ENCODE assay signal across 9 cellular contexts in genomic region chr1:204104331-204105222, GRCh38. TPM values are rescaled to one million over a fixed set of nuclear protein-coding genes. Genes with fewer than 3 reads are reported as not detected.
DNase-seq lines count a peak whose midpoint lies in the region; ATAC-seq, FAIRE-seq and TF ChIP-seq lines count a peak whose summit lies in the region.
"Had no signal": no experiment of that assay in that cellular context is flagged by ENCODE, and none has a peak within 500 bp of the region (broad histone marks: within the 10 kb centered on the region; RNA-seq: fewer than 3 reads in every experiment).

No MANE protein-coding gene starts in this region.

- peak overlapping the region; percentile 13 to 67 for H3K18ac ChIP-seq in mesenchymal stem cell (ENCODE audit: low read depth in 1 of 2, low read length in 2 of 2)

- BruUV-seq in GM12878 (replicated peaks; lab: Mats Ljungman, UMichigan) = no TSS peak

- no peaks in the 10 kb centered on the region for H3K9me3 ChIP-seq in A549
- H3K9me3 ChIP-seq in GM12878 (replicated peaks; ENCODE audit: control insufficient read depth, insufficient read depth, low read length) = no peaks in the 10 kb centered on the region
- no peaks in the 10 kb centered on the region for H3K9me3 ChIP-seq in mesenchymal stem cell (ENCODE audit: control insufficient read depth, low read length)

- H3K4me1 ChIP-seq in A549 (peaks cover 38% of the 10 kb centered on the region), GM12878 (ENCODE audit: control insufficient read depth, insufficient read depth, low read length) (peaks cover 3% of the 10 kb centered on the region; the same call in 1 of the 2 replicates), mesenchymal stem cell (ENCODE audit: control insufficient read depth, insufficient read depth, low read depth, low read length) (peaks cover 13% of the 10 kb centered on the region)

- no peak overlapping the region for H3K9ac ChIP-seq in GM12878 (ENCODE audit: control insufficient read depth, insufficient read depth, low read length)
- no peak overlapping the region for H3K9ac ChIP-seq in mesenchymal stem cell (ENCODE audit: low read length)

- H2AK5ac ChIP-seq in mesenchymal stem cell (ENCODE audit: low read length, severe bottlenecking) = no peak overlapping the region

- peak overlapping the region; percentile 53 for H4K91ac ChIP-seq in mesenchymal stem cell (ENCODE audit: low read length)

- H3K14ac ChIP-seq in mesenchymal stem cell (ENCODE audit: low read length in 2 of 2) = no peak overlapping the region

- peak overlapping the region; percentile 11 for H2BK120ac ChIP-seq in mesenchymal stem cell (ENCODE audit: low read depth, low read length)

- POLR2A ChIA-PET in A549 (lab: Yijun Ruan, JAX) (no interaction called here), GM12878 (lab: Charles Lee) (no interaction called here)

- peak overlapping the region in 1 of 2 experiments; percentile 26 for H3K23ac ChIP-seq in mesenchymal stem cell (ENCODE audit: low read length in 2 of 2)

- H3K4me3 ChIP-seq in A549 = no peak overlapping the region
- no peak overlapping the region for H3K4me3 ChIP-seq in GM12878
- H3K4me3 ChIP-seq in mesenchymal stem cell (ENCODE audit: insufficient read depth in 1 of 2, low read depth in 1 of 2, low read length in 2 of 2) = no peak overlapping the region

- no peaks in the 10 kb centered on the region for H4K20me1 ChIP-seq in GM12878 (ENCODE audit: control insufficient read depth, insufficient read depth)

- SMC1A ChIA-PET in GM12878 (lab: Charles Lee; ENCODE audit: uncharacterized antibody, unreplicated experiment) = interaction anchor here (1.0 to 1.1 kb wide), 3 partner anchors 8 to 28 kb away, joined by 3 to 5 read pairs (median 4); no protein-coding TSS in a partner anchor

- peak overlapping the region; percentile 65 for H2BK15ac ChIP-seq in mesenchymal stem cell (ENCODE audit: low read depth, poor library complexity, severe bottlenecking)

- peaks cover 1% of the 10 kb centered on the region for H3K79me1 ChIP-seq in mesenchymal stem cell (replicated peaks; ENCODE audit: low read length, poor library complexity, severe bottlenecking)

- TF ChIP-seq CTCF in A549 (IDR thresholded peaks at IDR 0.05) (no peak), GM12878 (IDR thresholded peaks at IDR 0.05 in 2 of 3, conservative IDR thresholded peaks at IDR 0.05 in 1 of 3; ENCODE audit: control insufficient read depth in 2 of 3, extremely low read depth in 1 of 3, insufficient read depth in 1 of 3, low read depth in 3 of 3, low read length in 3 of 3) (no peak)

- FAIRE-seq in A549 (lab: Jason Lieb, UNC) = no peak
- no peak for FAIRE-seq in GM12878 (lab: Jason Lieb, UNC)

- TF ChIP-seq RAD21 in A549 (conservative IDR thresholded peaks at IDR 0.05 in 1 of 2, IDR thresholded peaks at IDR 0.05 in 1 of 2) (no peak), GM12878 (IDR thresholded peaks at IDR 0.05; ENCODE audit: insufficient read depth, low read depth, low read length) (no peak)

- H3K27ac ChIP-seq in A549 (peak overlapping the region; percentile 80 to 87), GM12878 (ENCODE audit: control insufficient read depth, insufficient read depth) (no peak overlapping the region), mesenchymal stem cell (ENCODE audit: low read length, poor library complexity, severe bottlenecking) (no peak overlapping the region)

- peak overlapping the region in 1 of 2 experiments; percentile 40 for H3K4ac ChIP-seq in mesenchymal stem cell (ENCODE audit: low read depth in 1 of 2, low read length in 2 of 2)

- H2AFZ ChIP-seq in GM12878 (ENCODE audit: control insufficient read depth, low read depth, low read length) (no peak overlapping the region; the same call in 1 of the 2 replicates), mesenchymal stem cell (ENCODE audit: low read depth, low read length) (no peak overlapping the region)

- 45% methylated on average over 15 of the region's 15 CpGs for WGBS in A549 (ENCODE audit: missing lambda C conversion rate)
- WGBS in GM12878 (ENCODE audit: insufficient coverage, insufficient replicate concordance, low lambda C conversion rate, missing lambda C conversion rate) = 13% methylated on average over 15 of the region's 15 CpGs
- WGBS in mesenchymal stem cell = 75% methylated on average over 13 of the region's 15 CpGs

- CTCF ChIA-PET in A549 (lab: Yijun Ruan, JAX) (interaction anchor here (0.6 to 2.2 kb wide), 7 partner anchors 9 to 234 kb away, joined by 3 to 7 read pairs (median 5); no protein-coding TSS in a partner anchor), GM12878 (lab: Yijun Ruan, JAX) (interaction anchor here (0.8 to 2.2 kb wide), 2 partner anchors 11 to 24 kb away, joined by 3 to 7 read pairs; no protein-coding TSS in a partner anchor)

- DNase-seq in A549 (ENCODE audit: low read depth in 1 of 2, low spot score in 1 of 2) (peak; percentile 53 to 62), HT1080 (ENCODE audit: low read depth) (peak; percentile 86), GM12878 (ENCODE audit: low read depth, low spot score) (no peak), mesenchymal stem cell (peak; percentile 47), iPS-NIHi7 (ENCODE audit: extremely low spot score) (no peak)
- DNase-seq: NCI-H2107 had no signal

- no peak for TF ChIP-seq POLR2A in A549 (IDR thresholded peaks at IDR 0.05; ENCODE audit: low read length)
- no peak for TF ChIP-seq POLR2A in GM12878 (IDR thresholded peaks at IDR 0.05; ENCODE audit: low read depth, low read length)

- no peaks in the 10 kb centered on the region for H3K79me2 ChIP-seq in GM12878 (ENCODE audit: control insufficient read depth, insufficient read depth, low read length)

- H3K27me3 ChIP-seq in GM12878 (replicated peaks in 1 of 2; ENCODE audit: control insufficient read depth in 2 of 2, insufficient read depth in 2 of 2, low read length in 1 of 2) (no peaks in the 10 kb centered on the region), mesenchymal stem cell (ENCODE audit: control insufficient read depth in 1 of 2, insufficient read depth in 1 of 2, low read length in 2 of 2) (no peaks in the 10 kb centered on the region)

- H3K4me2 ChIP-seq in A549 (peak overlapping the region; percentile 90), GM12878 (ENCODE audit: control insufficient read depth, insufficient read depth) (no peak overlapping the region), mesenchymal stem cell (ENCODE audit: low read length, poor library complexity, severe bottlenecking) (no peak overlapping the region)

- TF ChIP-seq EP300 in A549 (IDR thresholded peaks at IDR 0.05) = no peak
- no peak for TF ChIP-seq EP300 in GM12878 (IDR thresholded peaks at IDR 0.05; ENCODE audit: borderline replicate concordance in 1 of 2, control insufficient read depth in 1 of 2, low read depth in 2 of 2, low read length in 2 of 2)

- intact Hi-C loops in GM12878 (cut with micrococcal nuclease; ENCODE audit: unreplicated experiment) = no loop called here

- peak overlapping the region; percentile 82 for H4K8ac ChIP-seq in mesenchymal stem cell (ENCODE audit: low read length)

- H2BK12ac ChIP-seq in mesenchymal stem cell (ENCODE audit: low read length in 2 of 2) = peak overlapping the region; percentile 1 to 73

- in situ Hi-C loops in GM12878 (cut with MboI) = no loop called here

- H3K36me3 ChIP-seq in GM12878 (ENCODE audit: control insufficient read depth in 2 of 2, insufficient read depth in 2 of 2, low read length in 1 of 2) = no peaks in the 10 kb centered on the region
- H3K36me3 ChIP-seq in mesenchymal stem cell (ENCODE audit: control insufficient read depth in 1 of 2, insufficient read depth in 2 of 2, low read depth in 1 of 2, low read length in 2 of 2) = no peaks in the 10 kb centered on the region

- peak; percentile 66 to 74 for ATAC-seq in A549
- peak; percentile 63 for ATAC-seq in GM12878
- ATAC-seq in HG03469 (IDR thresholded peaks at IDR 0.05; ENCODE audit: unreplicated experiment) = no peak
- ATAC-seq in GM18873 (IDR thresholded peaks at IDR 0.05; ENCODE audit: low FRiP score, unreplicated experiment) = no peak
- no peak for ATAC-seq in GM21423 (IDR thresholded peaks at IDR 0.05; ENCODE audit: unreplicated experiment)

- no peak overlapping the region for H2BK5ac ChIP-seq in mesenchymal stem cell (ENCODE audit: low read depth, low read length, poor library complexity, severe bottlenecking)

- RAD21 ChIA-PET in GM12878 (lab: Charles Lee; ENCODE audit: unreplicated experiment) = no interaction called here

RNA-seq across cellular contexts. Expression of gene SOX13, which starts 31.7 kb away (rescaled TPM):
- 9.8 TPM in 2 replicates for polyA plus RNA-seq in A549 (2011; rRNA removed)
- 12.0 and 16.0 TPM in 2 replicates for polyA plus RNA-seq in A549 (2012; cell fraction: cytosol; rRNA removed)
- polyA plus RNA-seq in A549 (2012; cell fraction: nucleus; rRNA removed) = 39.1 and 39.4 TPM in 2 replicates
- 6.8 to 7.3 TPM (median 7.0 TPM) in 3 replicates for polyA plus RNA-seq in A549 (2017; fragmentation: RNase III; extraction: RNeasy Plus Mini Kit Qiagen cat#74134 plus additional on column Dnase treatment)
- 15.7 and 17.6 TPM in 2 replicates for polyA minus RNA-seq in A549 (2011; rRNA and poly(A)+ RNA removed)
- total RNA-seq in HT1080 (2014; rRNA removed; shearing (Covaris generic)) = 7.4 and 7.9 TPM in 2 replicates
- 3.6 and 4.7 TPM in 2 replicates for polyA plus RNA-seq in HT1080 (2015; cell fraction: cytosol; rRNA removed)
- polyA plus RNA-seq in HT1080 (2015; cell fraction: nucleus; rRNA removed) = 7.4 and 9.6 TPM in 2 replicates
- total RNA-seq in GM12878 (2013; cell fraction: nucleolus; rRNA removed) = 0.13 and 0.17 TPM in 2 replicates
- total RNA-seq in GM12878 (2014; rRNA removed) = not detected in 2 replicates
- total RNA-seq in GM12878 (2014; rRNA removed; fragmentation: Illumina TruSeq; extraction: Trizol) = not detected in 2 replicates
- 0.27 and 0.31 TPM in 2 replicates for total RNA-seq in GM12878 (2021)
- not detected for polyA plus RNA-seq in GM12878 (2011; ENCODE audit: low read depth)
- 0.10 and 0.11 TPM in 2 replicates for polyA plus RNA-seq in GM12878 (2011; rRNA removed)
- 0.05 and 0.07 TPM in 2 replicates for polyA plus RNA-seq in GM12878 (2011; cell fraction: cytosol; rRNA removed)
- polyA plus RNA-seq in GM12878 (2011; cell fraction: nucleus; rRNA removed) = 0.15 and 0.54 TPM in 2 replicates
- polyA plus RNA-seq in GM12878 (2012) = 0.08 and 0.13 TPM in 2 replicates
- polyA plus RNA-seq in GM12878 (2014; fragmentation: Illumina TruSeq; extraction: Trizol) = not detected in 2 replicates
- polyA plus RNA-seq in GM12878 (2014; fragmentation: Nextera tagmentation; extraction: Ambion mirVana) = not detected
- polyA plus RNA-seq in GM12878 (2014; rRNA removed) = not detected in 2 replicates
- under 1 TPM in 1 of 2 experiments, not detected in 1; 0.04 TPM for polyA plus RNA-seq in GM12878 (2016; fragmentation: Nextera tagmentation; extraction: Ambion mirVana)
- 0.10 and 0.15 TPM in 2 replicates for polyA minus RNA-seq in GM12878 (2011; rRNA and poly(A)+ RNA removed)
- 0.83 and 0.94 TPM in 2 replicates for polyA minus RNA-seq in GM12878 (2011; cell fraction: cytosol; rRNA and poly(A)+ RNA removed)
- 0.24 TPM in 1 of 2 replicates, not detected in the other for polyA minus RNA-seq in GM12878 (2011; cell fraction: nucleus; rRNA and poly(A)+ RNA removed)
- polyA plus RNA-seq in mesenchymal stem cell (2013, experiment 1 of 2) = 5.9 TPM
- 5.8 TPM for polyA plus RNA-seq in mesenchymal stem cell (2013, experiment 2 of 2)

RNA-seq across cellular contexts. Expression of gene ETNK2, which starts 47.3 kb away (rescaled TPM):
- polyA plus RNA-seq in A549 (2011; rRNA removed) (5.1 and 5.2 TPM in 2 replicates), A549 (2017; fragmentation: RNase III; extraction: RNeasy Plus Mini Kit Qiagen cat#74134 plus additional on column Dnase treatment) (2.3 to 3.5 TPM (median 3.4 TPM) in 3 replicates), GM12878 (2011; rRNA removed) (0.14 TPM in 1 of 2 replicates, not detected in the other), GM12878 (2014; fragmentation: Illumina TruSeq; extraction: Trizol) (not detected in 2 replicates), GM12878 (2014; fragmentation: Nextera tagmentation; extraction: Ambion mirVana) (not detected), GM12878 (2014; rRNA removed) (not detected in 2 replicates), GM12878 (2016; fragmentation: Nextera tagmentation; extraction: Ambion mirVana) (not detected)
- 2.7 and 4.5 TPM in 2 replicates for polyA plus RNA-seq in A549 (2012; cell fraction: cytosol; rRNA removed)
- 2.1 and 3.5 TPM in 2 replicates for polyA plus RNA-seq in A549 (2012; cell fraction: nucleus; rRNA removed)
- 5.1 and 6.7 TPM in 2 replicates for polyA minus RNA-seq in A549 (2011; rRNA and poly(A)+ RNA removed)
- 8.3 and 9.7 TPM in 2 replicates for total RNA-seq in HT1080 (2014; rRNA removed; shearing (Covaris generic))
- polyA plus RNA-seq in HT1080 (2015; cell fraction: cytosol; rRNA removed) = 6.7 and 7.3 TPM in 2 replicates
- polyA plus RNA-seq in HT1080 (2015; cell fraction: nucleus; rRNA removed) = 4.2 and 4.9 TPM in 2 replicates
- not detected in 2 replicates for total RNA-seq in GM12878 (2013; cell fraction: nucleolus; rRNA removed)
- total RNA-seq in GM12878 (2014; rRNA removed) (not detected in 2 replicates), GM12878 (2014; rRNA removed; fragmentation: Illumina TruSeq; extraction: Trizol) (not detected in 2 replicates), GM12878 (2021) (not detected in 2 replicates)
- not detected for polyA plus RNA-seq in GM12878 (2011; ENCODE audit: low read depth)
- polyA plus RNA-seq in GM12878 (2011; cell fraction: cytosol; rRNA removed) = 0.08 and 0.27 TPM in 2 replicates
- polyA plus RNA-seq in GM12878 (2011; cell fraction: nucleus; rRNA removed) = 0.13 TPM in 1 of 2 replicates, not detected in the other
- 0.07 TPM in 1 of 2 replicates, not detected in the other for polyA plus RNA-seq in GM12878 (2012)
- polyA minus RNA-seq in GM12878 (2011; rRNA and poly(A)+ RNA removed) = 0.10 and 0.22 TPM in 2 replicates
- polyA minus RNA-seq in GM12878 (2011; cell fraction: cytosol; rRNA and poly(A)+ RNA removed) = not detected in 2 replicates
- polyA minus RNA-seq in GM12878 (2011; cell fraction: nucleus; rRNA and poly(A)+ RNA removed) = not detected in 2 replicates
- polyA plus RNA-seq in mesenchymal stem cell (2013, experiment 1 of 2) = 5.0 TPM
- 4.8 TPM for polyA plus RNA-seq in mesenchymal stem cell (2013, experiment 2 of 2)

Comparison
In these comparisons a context has a peak if more than half of its experiments do, and no peak if none do; other contexts are left out.
1. ATAC-seq: peak in A549 (2 of 2) and GM12878 (single experiment); none in HG03469 (single experiment), GM18873 (single experiment) and GM21423 (single experiment).
2. DNase-seq: peak in A549 (2 of 2), HT1080 (single experiment) and mesenchymal stem cell (single experiment); none in GM12878 (single experiment) and iPS-NIHi7 (single experiment).
3. H3K27ac ChIP-seq: peak in A549 (2 of 2); none in GM12878 (single experiment) and mesenchymal stem cell (single experiment).